12 cellular contexts compared by ENCODE assay signal in the genomic region with DNA sequence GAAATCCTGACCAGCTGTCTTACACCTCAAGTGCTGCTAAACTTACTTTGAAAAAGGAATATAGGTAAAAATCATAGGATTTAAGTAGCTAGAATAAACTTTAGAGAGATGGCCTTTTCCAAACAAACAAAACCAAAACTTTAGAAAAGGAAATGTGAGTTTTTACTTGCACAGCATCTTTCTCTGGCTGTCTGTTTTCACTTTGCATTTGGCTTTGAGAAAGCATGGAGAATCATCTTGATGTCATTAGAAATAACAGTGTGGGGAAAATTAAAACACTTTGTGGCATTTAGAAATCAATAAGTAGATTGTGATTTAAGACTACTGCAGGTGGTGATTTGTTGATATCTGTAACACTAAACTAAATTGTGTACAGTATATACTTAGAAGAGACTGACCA. TPM values are rescaled to one million over a fixed set of nuclear protein-coding genes. Genes with fewer than 3 reads are reported as not detected.
A peak's percentile ranks its signal among the peaks of the same experiment; 100 is the strongest.
DNase-seq lines count a peak whose midpoint lies in the region; ATAC-seq, FAIRE-seq and TF ChIP-seq lines count a peak whose summit lies in the region.
"Had no signal": no experiment of that assay in that cellular context is flagged by ENCODE, and none has a peak within 500 bp of the region (broad histone marks: within the 10 kb centered on the region; RNA-seq: fewer than 3 reads in every experiment).

No MANE protein-coding gene starts in this region.

- no peak for ATAC-seq in pancreas
- no peak for ATAC-seq in GM19395 (IDR thresholded peaks at IDR 0.05; ENCODE audit: unreplicated experiment)

- DNase-seq in OCI-M1 (lab: John Stamatoyannopoulos, UW), result peak; percentile 54
- DNase-seq in dorsolateral prefrontal cortex, result no peak
- no peak for DNase-seq in pancreas
- DNase-seq in HuH-7 (ENCODE audit: low spot score), result no peak
- DNase-seq in GM12892 (ENCODE audit: insufficient read length), result no peak
- DNase-seq in NCI-H748 (lab: John Stamatoyannopoulos, UW; ENCODE audit: unreplicated experiment), result no peak
- DNase-seq: cortex of kidney, DMS153, NCI-H1048 had no signal

- no peak for TF ChIP-seq POLR2A in GM12892 (IDR thresholded peaks at IDR 0.05; ENCODE audit: low read depth, low read length)

- H3K4me3 ChIP-seq in ACC112 (ENCODE audit: low read depth, low read length) (peak overlapping the region; percentile 36), dorsolateral prefrontal cortex (peak overlapping the region in 1 of 59 donors; percentile 1), pancreas (no peak overlapping the region)
- H3K4me3 ChIP-seq: tibial artery had no signal

- intact Hi-C loops in dorsolateral prefrontal cortex (cut with DNase I) (no loop called here), pancreas (cut with DNase I) (loop anchor here in 2 of 3 donors (10.0 kb wide), 2 partner anchors 145 to 155 kb away; no protein-coding TSS in a partner anchor)

- H3K4me1 ChIP-seq in ACC112 (ENCODE audit: control insufficient read depth, insufficient read depth, low read length, unreplicated experiment) (peaks cover 54% of the 10 kb centered on the region), pancreas (peaks cover 26 to 82% (median 67%) of the 10 kb centered on the region in 3 donors)

- H3K36me3 ChIP-seq in ACC112 (ENCODE audit: insufficient read depth, low read length), result no peaks in the 10 kb centered on the region
- no peaks in the 10 kb centered on the region for H3K36me3 ChIP-seq in pancreas
- H3K36me3 ChIP-seq: tibial artery had no signal

- no peak for TF ChIP-seq CTCF in dorsolateral prefrontal cortex (IDR thresholded peaks at IDR 0.05 in 54 of 56, conservative IDR thresholded peaks at IDR 0.05 in 2 of 56; ENCODE audit: low read depth in 1 of 56, partially characterized antibody in 56 of 56)
- no peak for TF ChIP-seq CTCF in pancreas (IDR thresholded peaks at IDR 0.05)

- peaks cover 85% of the 10 kb centered on the region for H3K79me2 ChIP-seq in ACC112 (ENCODE audit: control insufficient read depth, insufficient read depth, low read length, unreplicated experiment)

- H2AFZ ChIP-seq in ACC112 (ENCODE audit: low read length, unreplicated experiment), result no peak overlapping the region

- H3K27me3 ChIP-seq in ACC112 (ENCODE audit: insufficient read depth, low read length) (no peaks in the 10 kb centered on the region), dorsolateral prefrontal cortex (no peaks in the 10 kb centered on the region), pancreas (no peaks in the 10 kb centered on the region)
- H3K27me3 ChIP-seq: tibial artery had no signal

- H3K9me3 ChIP-seq in pancreas, result no peaks in the 10 kb centered on the region
- H3K9me3 ChIP-seq: tibial artery had no signal

- FAIRE-seq in pancreas (lab: Jason Lieb, UNC) (no peak), GM12892 (lab: Jason Lieb, UNC) (no peak)

- H3K27ac ChIP-seq in ACC112 (ENCODE audit: low read depth, low read length), result peak overlapping the region; percentile 84
- H3K27ac ChIP-seq in dorsolateral prefrontal cortex, result peak overlapping the region in 31 of 59 donors; percentile 1 to 69 (median 43)
- H3K27ac ChIP-seq in pancreas, result peak overlapping the region; percentile 19 to 72 (median 50)

RNA-seq across cellular contexts. Expression of a gene that starts 6.0 kb away (rescaled TPM):
- total RNA-seq in dorsolateral prefrontal cortex (10 to 100 TPM; 10.9 to 39.0 (median 19.4) TPM), pancreas (10 to 100 TPM; 16.0 to 25.2 (median 17.5) TPM)
- 10 to 100 TPM; 11.4 to 16.3 TPM for polyA plus RNA-seq in pancreas
- polyA plus RNA-seq in GM12892 (2012; ENCODE audit: missing spikeins), result 5.0 TPM

Comparison
In these comparisons a context has a peak if more than half of its experiments do, and no peak if none do; other contexts are left out.
1. intact Hi-C loops: an anchor here in pancreas (10.0 kb wide); none called in dorsolateral prefrontal cortex.